ENCODE assay signal across 7 cellular contexts in genomic region chr20:20017852-20018245, GRCh38. TPM values are rescaled to one million over a fixed set of nuclear protein-coding genes. Genes with fewer than 3 reads are reported as not detected.
DNase-seq lines count a peak whose midpoint lies in the region; ATAC-seq, FAIRE-seq and TF ChIP-seq lines count a peak whose summit lies in the region.

No MANE protein-coding gene starts in this region.

- TF ChIP-seq POLR2A in H54 (IDR thresholded peaks at IDR 0.05; ENCODE audit: low read depth, low read length) = no peak

- H3K9me3 Mint-ChIP-seq in activated CD8-positive, alpha-beta T cell treated with anti-CD3 and anti-CD28 coated beads, Interleukin-2, amount 10 ng/mL, durations not matched to agents 7 days and 5 days (ENCODE audit: insufficient read depth) = no peaks in the 10 kb centered on the region

- H3K27ac Mint-ChIP-seq in activated CD8-positive, alpha-beta T cell treated with anti-CD3 and anti-CD28 coated beads, Interleukin-2, amount 10 ng/mL, durations not matched to agents 7 days and 5 days = peak overlapping the region; percentile 81

- peak overlapping the region; percentile 93 for H3K4me3 Mint-ChIP-seq in activated CD8-positive, alpha-beta T cell treated with anti-CD3 and anti-CD28 coated beads, Interleukin-2, amount 10 ng/mL, durations not matched to agents 7 days and 5 days

- TF ChIP-seq CTCF in left ventricle myocardium inferior (IDR thresholded peaks at IDR 0.05; ENCODE audit: borderline replicate concordance) = no peak

- H3K4me1 ChIP-seq in left ventricle myocardium inferior (peaks cover 62% of the 10 kb centered on the region), skeletal muscle tissue (ENCODE audit: control insufficient read depth in 3 of 3, insufficient read depth in 3 of 3, low read length in 3 of 3) (peaks cover 17 to 42% (median 19%) of the 10 kb centered on the region in 3 donors)

- peak overlapping the region; percentile 82 to 95 (median 94) for H3K9ac ChIP-seq in skeletal muscle tissue (ENCODE audit: low read depth in 1 of 3, low read length in 3 of 3)

- no peaks in the 10 kb centered on the region for H3K27me3 ChIP-seq in left ventricle myocardium inferior (ENCODE audit: low read depth)
- H3K27me3 ChIP-seq in skeletal muscle tissue (ENCODE audit: control insufficient read depth in 3 of 3, insufficient read depth in 3 of 3, low read length in 3 of 3) = no peaks in the 10 kb centered on the region

- H3K4me3 ChIP-seq in left ventricle myocardium inferior = peak overlapping the region; percentile 85
- H3K4me3 ChIP-seq in skeletal muscle tissue (ENCODE audit: low read length in 3 of 3) = peak overlapping the region; percentile 77 to 96 (median 93)

- H3K36me3 Mint-ChIP-seq in activated CD8-positive, alpha-beta T cell treated with anti-CD3 and anti-CD28 coated beads, Interleukin-2, amount 10 ng/mL, durations not matched to agents 7 days and 5 days (ENCODE audit: low read depth) = peaks cover 34% of the 10 kb centered on the region

- POLR2A ChIA-PET in activated CD8-positive, alpha-beta T cell treated with anti-CD3 and anti-CD28 coated beads, Interleukin-2, amount 10 ng/mL, durations not matched to agents 7 days and 5 days (lab: Charles Lee) = interaction anchor here (2.6 kb wide), 1 partner anchor 34 kb away, joined by 19 read pairs; the partner anchor contains the start of genes CFAP61 and CRNKL1

- CTCF ChIA-PET in activated CD8-positive, alpha-beta T cell treated with anti-CD3 and anti-CD28 coated beads, Interleukin-2, amount 10 ng/mL, durations not matched to agents 7 days and 5 days (lab: Charles Lee) = interaction anchor here (1.6 to 1.8 kb wide), 3 partner anchors 11 to 34 kb away, joined by 4 to 13 read pairs (median 5); partner anchors contain the start of genes CFAP61 and CRNKL1

- intact Hi-C loops in left ventricle myocardium inferior (cut with micrococcal nuclease) = no loop called here

- FAIRE-seq in H54 (lab: Jason Lieb, UNC) = no peak

- no peaks in the 10 kb centered on the region for H3K27me3 Mint-ChIP-seq in activated CD8-positive, alpha-beta T cell treated with anti-CD3 and anti-CD28 coated beads, Interleukin-2, amount 10 ng/mL, durations not matched to agents 7 days and 5 days (ENCODE audit: low read depth)

- no peaks in the 10 kb centered on the region for H3K9me3 ChIP-seq in left ventricle myocardium inferior (replicated peaks)
- no peaks in the 10 kb centered on the region for H3K9me3 ChIP-seq in skeletal muscle tissue (ENCODE audit: control insufficient read depth in 3 of 3, low read length in 3 of 3)

- ATAC-seq in GM19351 (IDR thresholded peaks at IDR 0.05; ENCODE audit: unreplicated experiment) = peak; percentile 17
- ATAC-seq in HG03175 (IDR thresholded peaks at IDR 0.05; ENCODE audit: unreplicated experiment) = peak; percentile 19
- ATAC-seq in activated CD8-positive, alpha-beta T cell treated with anti-CD3 and anti-CD28 coated beads, Interleukin-2, amount 10 ng/mL, durations not matched to agents 7 days and 5 days = peak; percentile 45

- peak; percentile 47 for DNase-seq in activated CD8-positive, alpha-beta T cell treated with anti-CD3 and anti-CD28 coated beads, Interleukin-2, amount 10 ng/mL, durations not matched to agents 7 days and 5 days
- DNase-seq in left ventricle myocardium inferior = no peak
- DNase-seq in cortex of kidney (lab: John Stamatoyannopoulos, UW) = no peak
- no peak for DNase-seq in H54 (ENCODE audit: insufficient read length, low spot score)

- H3K27ac ChIP-seq in left ventricle myocardium inferior (replicated peaks) (peak overlapping the region; percentile 87), skeletal muscle tissue (ENCODE audit: low read depth, low read length) (peak overlapping the region; percentile 76)

- H3K36me3 ChIP-seq in left ventricle myocardium inferior (peaks cover 5% of the 10 kb centered on the region), skeletal muscle tissue (ENCODE audit: control insufficient read depth in 3 of 3, insufficient read depth in 3 of 3, low read length in 3 of 3) (peaks cover 4 to 10% (median 8%) of the 10 kb centered on the region in 3 donors)

- peaks cover 59% of the 10 kb centered on the region for H3K4me1 Mint-ChIP-seq in activated CD8-positive, alpha-beta T cell treated with anti-CD3 and anti-CD28 coated beads, Interleukin-2, amount 10 ng/mL, durations not matched to agents 7 days and 5 days (ENCODE audit: low read depth)

RNA-seq across cellular contexts. Expression of gene NAA20, which starts 0.7 kb away (rescaled TPM):
- 10 to 100 TPM; 55.8 to 59.1 TPM for total RNA-seq in activated CD8-positive, alpha-beta T cell treated with anti-CD3 and anti-CD28 coated beads, Interleukin-2, amount 10 ng/mL, durations not matched to agents 7 days and 5 days
- total RNA-seq in left ventricle myocardium inferior (67.5 TPM), skeletal muscle tissue (58.5 TPM)

RNA-seq across cellular contexts. Expression of gene CRNKL1, which starts 34.4 kb away (rescaled TPM):
- total RNA-seq in activated CD8-positive, alpha-beta T cell treated with anti-CD3 and anti-CD28 coated beads, Interleukin-2, amount 10 ng/mL, durations not matched to agents 7 days and 5 days = 10 to 100 TPM; 17.4 to 20.8 TPM
- 18.0 TPM for total RNA-seq in left ventricle myocardium inferior
- total RNA-seq in skeletal muscle tissue = 38.1 TPM

RNA-seq across cellular contexts. Expression of gene CFAP61, which starts 34.5 kb away (rescaled TPM):
- not detected for total RNA-seq in activated CD8-positive, alpha-beta T cell treated with anti-CD3 and anti-CD28 coated beads, Interleukin-2, amount 10 ng/mL, durations not matched to agents 7 days and 5 days
- total RNA-seq in left ventricle myocardium inferior (54.8 TPM), skeletal muscle tissue (1.0 TPM)

Comparison
In these comparisons a context has a peak if more than half of its experiments do, and no peak if none do; other contexts are left out.
1. RNA of gene CFAP61, which starts 34.5 kb away (total RNA-seq): 54.8 TPM in left ventricle myocardium inferior (single experiment); 1.0 TPM in skeletal muscle tissue (single experiment) and not detected in activated CD8-positive, alpha-beta T cell treated with anti-CD3 and anti-CD28 coated beads, Interleukin-2, amount 10 ng/mL, durations not matched to agents 7 days and 5 days; every median in the first group is over 10 times any median in the second.
2. Peak in every context shown above with its lines, with median percentiles within 50 percentile points of each other: ATAC-seq.